Comparison of ENCODE assay signal across 17 cellular contexts in the genomic region with DNA sequence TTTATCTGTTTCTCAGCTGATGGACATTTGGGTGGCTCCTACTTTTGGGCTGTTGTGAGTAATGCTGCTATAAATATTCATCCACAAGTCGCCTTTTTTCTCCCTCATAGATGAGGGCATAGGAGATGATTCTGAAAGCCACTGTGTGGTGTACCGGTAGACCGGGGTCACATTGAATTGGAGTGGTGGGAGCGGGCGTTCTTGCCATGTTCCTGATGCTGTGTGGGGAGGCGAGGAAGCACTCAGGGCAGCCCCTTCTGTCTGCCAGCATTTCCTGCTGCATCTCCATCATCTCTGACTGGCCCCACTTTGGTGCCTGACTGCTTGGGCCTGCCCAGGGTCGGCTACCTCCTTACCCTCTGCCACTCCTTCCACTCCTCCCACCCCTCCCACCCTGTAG. TPM values are rescaled to one million over a fixed set of nuclear protein-coding genes. Genes with fewer than 3 reads are reported as not detected.
DNase-seq lines count a peak whose midpoint lies in the region; ATAC-seq, FAIRE-seq and TF ChIP-seq lines count a peak whose summit lies in the region.
"Had no signal": no experiment of that assay in that cellular context is flagged by ENCODE, and none has a peak within 500 bp of the region (broad histone marks: within the 10 kb centered on the region; RNA-seq: fewer than 3 reads in every experiment).

No MANE protein-coding gene starts in this region.

- no peak for TF ChIP-seq CTCF in 22Rv1 (IDR thresholded peaks at IDR 0.05)
- TF ChIP-seq CTCF in VCaP (conservative IDR thresholded peaks at IDR 0.05) = no peak
- no peak for TF ChIP-seq CTCF in kidney (IDR thresholded peaks at IDR 0.05; ENCODE audit: borderline replicate concordance, extremely low read depth, insufficient read depth)

- H3K27ac ChIP-seq in 22Rv1 = peak overlapping the region; percentile 68; the same call in 1 of the 2 replicates
- H3K27ac ChIP-seq in BLaER1 treated with 17β-estradiol and CSF1 and Interleukin-3, amounts not matched to agents 10 nM and 100 nM = 0 out of 22 replicates have a peak overlapping the region, but pooled peaks of 1 of the 11 experiments have one; percentile 7
- peak overlapping the region; percentile 56 for H3K27ac ChIP-seq in VCaP
- H3K27ac ChIP-seq in kidney (ENCODE audit: low read depth in 2 of 2, low read length in 2 of 2) = no peak overlapping the region

- H3K4me3 ChIP-seq in BLaER1 treated with 17β-estradiol and CSF1 and Interleukin-3, amounts not matched to agents 10 nM and 100 nM = no peak overlapping the region
- H3K4me3 ChIP-seq in kidney (ENCODE audit: low read length in 2 of 2) = no peak overlapping the region
- H3K4me3 ChIP-seq: GM12878, GM23338 had no signal

- peak overlapping the region in 8 of 11 experiments; percentile 1 to 49 (median 30); a peak in 11 of 22 replicates for H3K4me2 ChIP-seq in BLaER1 treated with 17β-estradiol and CSF1 and Interleukin-3, amounts not matched to agents 10 nM and 100 nM
- H3K4me2 ChIP-seq: GM23338 had no signal

- peaks cover 0 to 25% (median 0%) of the 10 kb centered on the region in 11 experiments; a peak in 4 of 22 replicates for H3K27me3 ChIP-seq in BLaER1 treated with 17β-estradiol and CSF1 and Interleukin-3, amounts not matched to agents 10 nM and 100 nM

- peaks cover 39 to 84% (median 78%) of the 10 kb centered on the region in 10 experiments for H3K4me1 ChIP-seq in BLaER1 treated with 17β-estradiol and CSF1 and Interleukin-3, amounts not matched to agents 10 nM and 100 nM
- H3K4me1 ChIP-seq in kidney (ENCODE audit: control insufficient read depth in 1 of 2, insufficient read depth in 1 of 2, low read depth in 1 of 2, low read length in 2 of 2) = peaks cover 0 to 1% of the 10 kb centered on the region in 2 donors

- H3K9ac ChIP-seq in BLaER1 treated with 17β-estradiol and CSF1 and Interleukin-3, amounts not matched to agents 10 nM and 100 nM = no peak overlapping the region
- H3K9ac ChIP-seq in kidney (ENCODE audit: low read length in 2 of 2) = no peak overlapping the region

- intact Hi-C loops in kidney (cut with DNase I) = no loop called here

- no peak for FAIRE-seq in kidney (lab: Jason Lieb, UNC)
- FAIRE-seq: GM12878, GM19239 had no signal

- H4K20me1 ChIP-seq in BLaER1 treated with 17β-estradiol and CSF1 and Interleukin-3, amounts not matched to agents 10 nM and 100 nM = peaks cover 0 to 63% (median 18%) of the 10 kb centered on the region in 11 experiments; a peak in 14 of 22 replicates

- peak; percentile 22 for DNase-seq in kidney
- no peak for DNase-seq in DMS153 treated with DMSO at 0.1 percent for 48 hours (lab: John Stamatoyannopoulos, UW; ENCODE audit: unreplicated experiment)
- DNase-seq in NCI-H748 (lab: John Stamatoyannopoulos, UW; ENCODE audit: unreplicated experiment) = no peak
- DNase-seq: Calu3; CD4-positive, alpha-beta memory T cell; COR-L47; EL; GDM1; H9 had no signal

- ATAC-seq in GM19467 (IDR thresholded peaks at IDR 0.05; ENCODE audit: unreplicated experiment) = no peak
- ATAC-seq: GM12878, GM23338, HCT116 had no signal

- H3K9me3 ChIP-seq in BLaER1 treated with 17β-estradiol and CSF1 and Interleukin-3, amounts not matched to agents 10 nM and 100 nM (replicated peaks in 1 of 11) = no peaks in the 10 kb centered on the region
- H3K9me3 ChIP-seq in kidney (ENCODE audit: control insufficient read depth in 1 of 2, low read length in 2 of 2) = no peaks in the 10 kb centered on the region

- peaks cover 52 to 91% (median 76%) of the 10 kb centered on the region in 11 experiments for H3K36me3 ChIP-seq in BLaER1 treated with 17β-estradiol and CSF1 and Interleukin-3, amounts not matched to agents 10 nM and 100 nM
- H3K36me3 ChIP-seq in kidney (ENCODE audit: control insufficient read depth in 1 of 2, insufficient read depth in 2 of 2, low read length in 2 of 2) = peaks cover 34 to 41% of the 10 kb centered on the region in 2 donors

RNA-seq across cellular contexts. Expression of a gene that starts 40.1 kb away (rescaled TPM):
- total RNA-seq in kidney = 33.7 TPM
- polyA plus RNA-seq in kidney (ENCODE audit: insufficient read depth, low read depth, low replicate concordance) = 20.4 TPM

RNA-seq across cellular contexts. Expression of a gene that starts 40.2 kb away (rescaled TPM):
- total RNA-seq in kidney = 20.3 TPM
- polyA plus RNA-seq in kidney (ENCODE audit: insufficient read depth, low read depth, low replicate concordance) = 9.2 TPM

Comparison
In these comparisons a context has a peak if more than half of its experiments do, and no peak if none do; other contexts are left out.
1. H3K27ac ChIP-seq: peak in 22Rv1 (single experiment) and VCaP (single experiment); none in kidney (0 of 2).